ENCODE assay signal across 15 cellular contexts in genomic region chr7:110043514-110043913, GRCh38.
DNase-seq lines count a peak whose midpoint lies in the region; ATAC-seq and TF ChIP-seq lines count a peak whose summit lies in the region.
"Had no signal": no experiment of that assay in that cellular context is flagged by ENCODE, and none has a peak within 500 bp of the region (broad histone marks: within the 10 kb centered on the region; RNA-seq: fewer than 3 reads in every experiment).

No MANE protein-coding gene starts in this region.

- H2AFZ ChIP-seq in mammary epithelial cell (ENCODE audit: low read depth, low read length): no peak overlapping the region
- H2AFZ ChIP-seq: GM23248 had no signal

- H3K27me3 ChIP-seq in mammary epithelial cell (ENCODE audit: insufficient read depth, low read length): no peaks in the 10 kb centered on the region
- no peaks in the 10 kb centered on the region for H3K27me3 ChIP-seq in breast epithelium
- no peaks in the 10 kb centered on the region for H3K27me3 ChIP-seq in aorta (ENCODE audit: control insufficient read depth in 1 of 2, insufficient read depth in 2 of 2, low read length in 1 of 2)
- no peaks in the 10 kb centered on the region for H3K27me3 ChIP-seq in upper lobe of left lung

- no peaks in the 10 kb centered on the region for H3K9me3 ChIP-seq in mammary epithelial cell (replicated peaks; ENCODE audit: insufficient read depth, low read length)
- no peaks in the 10 kb centered on the region for H3K9me3 ChIP-seq in breast epithelium
- no peaks in the 10 kb centered on the region for H3K9me3 ChIP-seq in aorta (ENCODE audit: control insufficient read depth, low read length)
- H3K9me3 ChIP-seq in upper lobe of left lung: no peaks in the 10 kb centered on the region

- CTCF ChIA-PET in mammary epithelial cell (lab: Charles Lee; ENCODE audit: low non-redundant PET): no interaction called here

- H3K27ac ChIP-seq in mammary epithelial cell (ENCODE audit: insufficient read depth, low read depth, low read length): no peak overlapping the region
- H3K27ac ChIP-seq in breast epithelium: no peak overlapping the region
- H3K27ac ChIP-seq in VCaP: peak overlapping the region; percentile 8; the same call in 1 of the 2 replicates
- no peak overlapping the region for H3K27ac ChIP-seq in aorta (ENCODE audit: low read depth in 1 of 2, low read length in 2 of 2)
- no peak overlapping the region for H3K27ac ChIP-seq in upper lobe of left lung
- H3K27ac ChIP-seq: 22Rv1, GM23248 had no signal

- no peak overlapping the region for H3K9ac ChIP-seq in mammary epithelial cell (ENCODE audit: insufficient read depth, low read length)
- H3K9ac ChIP-seq: GM23248 had no signal

- H4K20me1 ChIP-seq in mammary epithelial cell (ENCODE audit: insufficient read depth, low read length): no peaks in the 10 kb centered on the region

- H3K4me2 ChIP-seq in mammary epithelial cell (ENCODE audit: insufficient read depth, low read depth, low read length): no peak overlapping the region

- H3K4me1 ChIP-seq in mammary epithelial cell (ENCODE audit: insufficient read depth, low read length) (no peaks in the 10 kb centered on the region), breast epithelium (no peaks in the 10 kb centered on the region), aorta (ENCODE audit: control insufficient read depth in 1 of 2, insufficient read depth in 2 of 2, low read length in 2 of 2) (no peaks in the 10 kb centered on the region), upper lobe of left lung (no peaks in the 10 kb centered on the region)

- TF ChIP-seq CTCF in mammary epithelial cell (conservative IDR thresholded peaks at IDR 0.05 in 1 of 2, IDR thresholded peaks at IDR 0.05 in 1 of 2; ENCODE audit: extremely low read depth in 1 of 2, insufficient read depth in 1 of 2, low read depth in 1 of 2, low read length in 2 of 2): no peak
- TF ChIP-seq CTCF in breast epithelium (IDR thresholded peaks at IDR 0.05): no peak
- no peak for TF ChIP-seq CTCF in VCaP (conservative IDR thresholded peaks at IDR 0.05)
- no peak for TF ChIP-seq CTCF in fibroblast of pulmonary artery (IDR thresholded peaks at IDR 0.05; ENCODE audit: low read length, missing control alignments)
- TF ChIP-seq CTCF in upper lobe of left lung (IDR thresholded peaks at IDR 0.05): no peak

- intact Hi-C loops in mammary epithelial cell (cut with micrococcal nuclease) (no loop called here), breast epithelium (cut with DNase I; ENCODE audit: low total_unique reads) (no loop called here), aorta (cut with DNase I) (no loop called here)

- TF ChIP-seq POLR2A in breast epithelium (IDR thresholded peaks at IDR 0.05): no peak
- TF ChIP-seq POLR2A in upper lobe of left lung (IDR thresholded peaks at IDR 0.05): no peak

- TF ChIP-seq EP300 in upper lobe of left lung (IDR thresholded peaks at IDR 0.05): no peak

- ATAC-seq in aorta (ENCODE audit: low FRiP score) (peak; percentile 29), upper lobe of left lung (ENCODE audit: low FRiP score in 2 of 2) (no peak)
- ATAC-seq in activated CD4-positive, CD25-positive, alpha-beta regulatory T cell treated with anti-CD3 and anti-CD28 coated beads, Interleukin-2, amount 50 U/mL, for 24 hours: no peak
- ATAC-seq: CD8-positive, alpha-beta T cell; HCT116 had no signal

- dilution Hi-C loops in mammary epithelial cell (cut with HindIII; ENCODE audit: low sequenced_read_pairs): no loop called here

- DNase-seq in mammary epithelial cell (peak; percentile 13), breast epithelium (ENCODE audit: low spot score in 2 of 2) (no peak), fibroblast of pulmonary artery (ENCODE audit: low read depth) (peak; percentile 0), aorta (no peak), upper lobe of left lung (no peak), NCI-H748 treated with DMSO at 0.1 percent for 48 hours (lab: John Stamatoyannopoulos, UW) (no peak)
- DNase-seq: CD8-positive, alpha-beta T cell; COR-L47; DMS153; DMS79 treated with DMSO at 0.1 percent for 48 hours; GM23248 had no signal

- no TSS peak for BruUV-seq in mammary epithelial cell (replicated peaks; lab: Mats Ljungman, UMichigan)

- in situ Hi-C loops in mammary epithelial cell (cut with MboI; ENCODE audit: low sequenced_read_pairs in 2 of 2): no loop called here

- 83% methylated on average over 1 of the region's 1 CpG for WGBS in mammary epithelial cell (ENCODE audit: low coverage, missing lambda C conversion rate)
- 60 to 74% methylated on average over 1 of the region's 1 CpG for WGBS in aorta, 2 donors
- WGBS in upper lobe of left lung, 2 donors: 89 to 90% methylated on average over 1 of the region's 1 CpG

- H3K79me2 ChIP-seq in mammary epithelial cell (ENCODE audit: insufficient read depth, low read length): no peaks in the 10 kb centered on the region

- H3K36me3 ChIP-seq in mammary epithelial cell (ENCODE audit: insufficient read depth, low read length) (no peaks in the 10 kb centered on the region), breast epithelium (no peaks in the 10 kb centered on the region), aorta (ENCODE audit: control insufficient read depth in 1 of 2, insufficient read depth in 2 of 2, low read length in 1 of 2) (no peaks in the 10 kb centered on the region), upper lobe of left lung (no peaks in the 10 kb centered on the region)

- H3K4me3 ChIP-seq in mammary epithelial cell (replicated peaks in 1 of 3; ENCODE audit: insufficient read depth in 1 of 3, low read depth in 2 of 3, low read length in 3 of 3): no peak overlapping the region
- no peak overlapping the region for H3K4me3 ChIP-seq in breast epithelium
- H3K4me3 ChIP-seq in fibroblast of pulmonary artery (replicated peaks; ENCODE audit: low read depth, low read length): no peak overlapping the region
- H3K4me3 ChIP-seq in aorta (ENCODE audit: low read length in 2 of 2): no peak overlapping the region
- H3K4me3 ChIP-seq in upper lobe of left lung: no peak overlapping the region
- H3K4me3 ChIP-seq: GM23248 had no signal

Comparison
In these comparisons a context has a peak if more than half of its experiments do, and no peak if none do; other contexts are left out.
1. DNase-seq: peak in mammary epithelial cell (single experiment) and fibroblast of pulmonary artery (single experiment); none in breast epithelium (0 of 2), aorta (0 of 2), upper lobe of left lung (0 of 2) and NCI-H748 treated with DMSO at 0.1 percent for 48 hours (single experiment).